In genomic region chr17:58337600-58338453, GRCh38 we compare ENCODE assay signal across 8 cellular contexts. TPM values are rescaled to one million over a fixed set of nuclear protein-coding genes. Genes with fewer than 3 reads are reported as not detected.
DNase-seq lines count a peak whose midpoint lies in the region; ATAC-seq lines count a peak whose summit lies in the region.

No MANE protein-coding gene starts in this region.

- H3K4me1 Mint-ChIP-seq in T-helper 1 cell treated with Interleukin-12 subunit alpha and Interleukin-12 subunit beta and Interleukin-4 antibody, amounts not matched to agents 30 μg/mL and 1 μg/mL, for 36 hours (ENCODE audit: low read depth) = peaks cover 54% of the 10 kb centered on the region
- H3K4me1 Mint-ChIP-seq in immature natural killer cell = peaks cover 89 to 90% of the 10 kb centered on the region in 2 donors

- H3K36me3 Mint-ChIP-seq in T-helper 1 cell treated with Interleukin-12 subunit alpha and Interleukin-12 subunit beta and Interleukin-4 antibody, amounts not matched to agents 30 μg/mL and 1 μg/mL, for 36 hours (ENCODE audit: low read depth) = peaks cover 39% of the 10 kb centered on the region
- peaks cover 3 to 11% (median 8%) of the 10 kb centered on the region in 3 donors for H3K36me3 Mint-ChIP-seq in immature natural killer cell

- DNase-seq in 8988T (peak; percentile 3), amygdala (lab: John Stamatoyannopoulos, UW) (peak in 31 of 56 donors; percentile 19 to 67 (median 40)), immature natural killer cell (peak; percentile 95 to 96 (median 96)), HuH-7 (ENCODE audit: low spot score) (no peak)
- DNase-seq in stimulated activated CD4-positive, alpha-beta T cell treated with anti-CD3 and anti-CD28 coated beads, Interleukin-1b, Interleukin-23, amount 100 ng/mL, for 1 hour (ENCODE audit: low read depth in 2 of 2) = peak; percentile 80 to 87

- no peaks in the 10 kb centered on the region for H3K9me3 Mint-ChIP-seq in T-helper 1 cell treated with Interleukin-12 subunit alpha and Interleukin-12 subunit beta and Interleukin-4 antibody, amounts not matched to agents 30 μg/mL and 1 μg/mL, for 36 hours
- no peaks in the 10 kb centered on the region for H3K9me3 Mint-ChIP-seq in immature natural killer cell

- H3K27me3 Mint-ChIP-seq in T-helper 1 cell treated with Interleukin-12 subunit alpha and Interleukin-12 subunit beta and Interleukin-4 antibody, amounts not matched to agents 30 μg/mL and 1 μg/mL, for 36 hours (ENCODE audit: low read depth) = no peaks in the 10 kb centered on the region
- peaks cover 9 to 31% (median 28%) of the 10 kb centered on the region in 3 donors for H3K27me3 Mint-ChIP-seq in immature natural killer cell (ENCODE audit: low read depth in 3 of 3)

- ATAC-seq in GM19043 (IDR thresholded peaks at IDR 0.05; ENCODE audit: low read depth, unreplicated experiment) (peak; percentile 50), HG03280 (IDR thresholded peaks at IDR 0.05; ENCODE audit: unreplicated experiment) (peak; percentile 61)

- H3K4me3 Mint-ChIP-seq in T-helper 1 cell treated with Interleukin-12 subunit alpha and Interleukin-12 subunit beta and Interleukin-4 antibody, amounts not matched to agents 30 μg/mL and 1 μg/mL, for 36 hours = peak overlapping the region; percentile 99
- peak overlapping the region; percentile 85 to 95 (median 93) for H3K4me3 Mint-ChIP-seq in immature natural killer cell

- H3K27ac Mint-ChIP-seq in T-helper 1 cell treated with Interleukin-12 subunit alpha and Interleukin-12 subunit beta and Interleukin-4 antibody, amounts not matched to agents 30 μg/mL and 1 μg/mL, for 36 hours = peak overlapping the region; percentile 96
- peak overlapping the region; percentile 94 to 99 (median 96) for H3K27ac Mint-ChIP-seq in immature natural killer cell

RNA-seq across cellular contexts. Expression of gene TSPOAP1, which starts 9.2 kb away (rescaled TPM):
- polyA plus RNA-seq in immature natural killer cell = 10 to 100 TPM in 1 of 3 donors, 1 to 10 TPM in 2; 7.1 to 32.1 (median 8.4) TPM

RNA-seq across cellular contexts. Expression of gene SUPT4H1, which starts 14.2 kb away (rescaled TPM):
- 100 to 1,000 TPM; 133 to 170 (median 136) TPM for polyA plus RNA-seq in immature natural killer cell

RNA-seq across cellular contexts. Expression of gene MPO, which starts 57.1 kb away (rescaled TPM):
- not detected for polyA plus RNA-seq in immature natural killer cell
